17 cellular contexts compared by ENCODE assay signal in genomic region chr1:60503216-60503615, GRCh38.
"Had no signal": no experiment of that assay in that cellular context is flagged by ENCODE, and none has a peak within 500 bp of the region (broad histone marks: within the 10 kb centered on the region; RNA-seq: fewer than 3 reads in every experiment).

No MANE protein-coding gene starts in this region.

- DNase-seq: activated CD4-positive, alpha-beta T cell treated with anti-CD3 and anti-CD28 coated beads for 4 hours; activated CD8-positive, alpha-beta T cell treated with anti-CD3 and anti-CD28 coated beads for 36 hours; activated effector memory CD4-positive, alpha-beta T cell treated with anti-CD3 and anti-CD28 coated beads, Interleukin-2, amount 50 U/mL, for 16 hours; activated T-cell treated with anti-CD3 and anti-CD28 coated beads, Interleukin-2, amount 50 U/mL, for 48 hours; adrenal gland; islet precursor cell; mammary epithelial cell; naive thymus-derived CD4-positive, alpha-beta T cell; pancreas; stimulated activated CD4-positive, alpha-beta T cell treated with anti-CD3 and anti-CD28 coated beads, Interleukin-2, amount 100 ng/mL, for 48 hours; stimulated activated naive B cell treated with anti-CD40 and anti-IgM and Interleukin-4, amounts not matched to agents 10 μg/mL and 1 μg/mL and 100 μg/mL, for 72 hours; thyroid gland; uterus had no signal

- H3K27me3 ChIP-seq: adrenal gland, pancreas, thyroid gland, uterus had no signal

- H3K9me3 ChIP-seq: adrenal gland, pancreas, thyroid gland, uterus had no signal

- FAIRE-seq: colon, endometrium, pancreas had no signal

- ATAC-seq: activated CD8-positive, alpha-beta T cell treated with anti-CD3 and anti-CD28 coated beads for 36 hours; esophagus mucosa; left lobe of liver; naive thymus-derived CD4-positive, alpha-beta T cell; stimulated activated naive B cell treated with anti-CD40 and anti-IgM and Interleukin-4, amounts not matched to agents 10 μg/mL and 1 μg/mL and 100 μg/mL, for 72 hours had no signal

- H3K36me3 ChIP-seq: adrenal gland, pancreas, thyroid gland, uterus had no signal

- H3K4me1 ChIP-seq: adrenal gland, thyroid gland, uterus had no signal

- H3K4me3 ChIP-seq: adrenal gland, pancreas, thyroid gland, uterus had no signal

- H3K27ac ChIP-seq: adrenal gland, pancreas, thyroid gland, uterus had no signal
